ENCODE assay signal across 25 cellular contexts in the genomic region with DNA sequence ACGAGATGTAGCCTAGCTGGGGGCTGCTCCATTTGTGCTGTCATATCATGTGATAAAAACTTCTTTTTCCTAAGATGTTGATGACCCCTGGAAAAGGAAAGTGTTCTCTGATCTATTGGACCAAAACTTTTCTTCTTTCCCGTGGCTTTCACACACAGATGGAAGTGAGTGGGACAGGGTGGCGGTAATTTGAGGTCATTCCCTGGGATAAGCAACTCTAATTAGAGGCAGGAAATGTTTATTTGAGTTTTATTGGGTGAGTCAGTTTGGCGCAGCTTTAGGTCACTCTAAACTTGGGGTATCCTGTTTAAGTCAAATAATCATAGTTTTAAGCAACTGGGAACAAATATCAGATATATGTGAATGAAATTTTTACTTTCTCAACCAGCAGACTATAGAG.
DNase-seq lines count a peak whose midpoint lies in the region; TF ChIP-seq lines count a peak whose summit lies in the region.
"Had no signal": no experiment of that assay in that cellular context is flagged by ENCODE, and none has a peak within 500 bp of the region (broad histone marks: within the 10 kb centered on the region; RNA-seq: fewer than 3 reads in every experiment).

No MANE protein-coding gene starts in this region.

- H3K4me3 ChIP-seq in breast epithelium (no peak overlapping the region), mammary epithelial cell (replicated peaks in 1 of 3; ENCODE audit: insufficient read depth in 1 of 3, low read depth in 2 of 3, low read length in 3 of 3) (no peak overlapping the region), MG63 (no peak overlapping the region), fibroblast of lung (replicated peaks in 1 of 4; ENCODE audit: control extremely low read depth in 1 of 4, insufficient read depth in 1 of 4, low read depth in 3 of 4, low read length in 4 of 4) (no peak overlapping the region), skeletal muscle tissue (ENCODE audit: low read length in 3 of 3) (no peak overlapping the region)
- H3K4me3 ChIP-seq in CD4-positive, alpha-beta memory T cell (ENCODE audit: low read length in 2 of 2): no peak overlapping the region
- H3K4me3 ChIP-seq: GM23338, K562, SJCRH30 had no signal

- H3K79me2 ChIP-seq in mammary epithelial cell (ENCODE audit: insufficient read depth, low read length): no peaks in the 10 kb centered on the region
- no peaks in the 10 kb centered on the region for H3K79me2 ChIP-seq in fibroblast of lung (ENCODE audit: control insufficient read depth, insufficient read depth, low read length)

- H3K4me1 ChIP-seq in breast epithelium: no peaks in the 10 kb centered on the region
- H3K4me1 ChIP-seq in mammary epithelial cell (ENCODE audit: insufficient read depth, low read length): peaks cover 26% of the 10 kb centered on the region
- H3K4me1 ChIP-seq in fibroblast of lung (ENCODE audit: control insufficient read depth, extremely low read depth, insufficient read depth, low read length): peaks cover 26% of the 10 kb centered on the region
- H3K4me1 ChIP-seq in skeletal muscle tissue (ENCODE audit: control insufficient read depth in 3 of 3, insufficient read depth in 3 of 3, low read length in 3 of 3): peaks cover 2 to 8% (median 6%) of the 10 kb centered on the region in 3 donors
- H3K4me1 ChIP-seq in CD4-positive, alpha-beta memory T cell (ENCODE audit: insufficient read depth, low read length): no peaks in the 10 kb centered on the region

- no peak for TF ChIP-seq POLR2A in breast epithelium (IDR thresholded peaks at IDR 0.05)

- no peak overlapping the region for H3K4me3 Mint-ChIP-seq in CD4-positive, alpha-beta memory T cell
- H3K4me3 Mint-ChIP-seq: activated naive CD8-positive, alpha-beta T cell treated with anti-CD3 and anti-CD28 coated beads, Interleukin-2, amount 50 U/mL, for 24 hours; CD14-positive monocyte; GM23338; mesothelial cell of epicardium; nephron had no signal

- POLR2A ChIA-PET in CD4-positive, alpha-beta memory T cell (lab: Charles Lee; ENCODE audit: partially characterized antibody): no interaction called here

- no peak overlapping the region for H3K27ac Mint-ChIP-seq in CD4-positive, alpha-beta memory T cell
- H3K27ac Mint-ChIP-seq: activated naive CD8-positive, alpha-beta T cell treated with anti-CD3 and anti-CD28 coated beads, Interleukin-2, amount 50 U/mL, for 24 hours; activated T-helper 2 cell treated with anti-CD3 and anti-CD28 coated beads, Interferon-gamma antibody, Interleukin-2, Interleukin-4, amounts not matched to agents 10 μg/mL and 5 μg/mL and 100 μg/mL, durations not matched to agents 14 hours and 24 hours and 36 hours; GM23338; mesothelial cell of epicardium; nephron had no signal

- H3K4me1 Mint-ChIP-seq in CD4-positive, alpha-beta memory T cell: peaks cover 0 to 2% (median under 1%) of the 10 kb centered on the region in 4 donors

- no peaks in the 10 kb centered on the region for H3K27me3 Mint-ChIP-seq in CD4-positive, alpha-beta memory T cell
- H3K27me3 Mint-ChIP-seq: activated naive CD8-positive, alpha-beta T cell treated with anti-CD3 and anti-CD28 coated beads, Interleukin-2, amount 50 U/mL, for 24 hours had no signal

- TF ChIP-seq CTCF in breast epithelium (IDR thresholded peaks at IDR 0.05) (no peak), mammary epithelial cell (conservative IDR thresholded peaks at IDR 0.05 in 1 of 2, IDR thresholded peaks at IDR 0.05 in 1 of 2; ENCODE audit: extremely low read depth in 1 of 2, insufficient read depth in 1 of 2, low read depth in 1 of 2, low read length in 2 of 2) (no peak), fibroblast of lung (conservative IDR thresholded peaks at IDR 0.05 in 1 of 2, IDR thresholded peaks at IDR 0.05 in 1 of 2; ENCODE audit: low read depth in 1 of 2, low read length in 2 of 2) (no peak)

- no peak overlapping the region for H3K4me2 ChIP-seq in mammary epithelial cell (ENCODE audit: insufficient read depth, low read depth, low read length)
- H3K4me2 ChIP-seq in fibroblast of lung (ENCODE audit: extremely low read depth, insufficient read depth, low read length): peak overlapping the region; percentile 36
- H3K4me2 ChIP-seq: GM23338 had no signal

- H3K36me3 ChIP-seq in breast epithelium (no peaks in the 10 kb centered on the region), mammary epithelial cell (ENCODE audit: insufficient read depth, low read length) (no peaks in the 10 kb centered on the region), MG63 (peaks cover 4% of the 10 kb centered on the region), fibroblast of lung (ENCODE audit: control insufficient read depth, insufficient read depth, low read length) (no peaks in the 10 kb centered on the region), skeletal muscle tissue (ENCODE audit: control insufficient read depth in 3 of 3, insufficient read depth in 3 of 3, low read length in 3 of 3) (no peaks in the 10 kb centered on the region)
- no peaks in the 10 kb centered on the region for H3K36me3 ChIP-seq in CD4-positive, alpha-beta memory T cell (ENCODE audit: insufficient read depth, low read length)
- H3K36me3 ChIP-seq: SJCRH30 had no signal

- dilution Hi-C loops in mammary epithelial cell (cut with HindIII; ENCODE audit: low sequenced_read_pairs): no loop called here

- H3K9me3 ChIP-seq in breast epithelium (no peaks in the 10 kb centered on the region), mammary epithelial cell (replicated peaks; ENCODE audit: insufficient read depth, low read length) (no peaks in the 10 kb centered on the region), MG63 (no peaks in the 10 kb centered on the region), fibroblast of lung (ENCODE audit: control insufficient read depth, insufficient read depth, low read depth, low read length) (no peaks in the 10 kb centered on the region), skeletal muscle tissue (ENCODE audit: control insufficient read depth in 3 of 3, low read length in 3 of 3) (no peaks in the 10 kb centered on the region)
- no peaks in the 10 kb centered on the region for H3K9me3 ChIP-seq in CD4-positive, alpha-beta memory T cell (ENCODE audit: control insufficient read depth in 1 of 2, low read length in 2 of 2)
- H3K9me3 ChIP-seq: SJCRH30 had no signal

- H3K27ac ChIP-seq in breast epithelium (peak overlapping the region; percentile 3 to 21), mammary epithelial cell (ENCODE audit: insufficient read depth, low read depth, low read length) (no peak overlapping the region), fibroblast of lung (ENCODE audit: insufficient read depth, low read length) (peak overlapping the region; percentile 52), skeletal muscle tissue (ENCODE audit: low read depth, low read length) (peak overlapping the region; percentile 28)
- H3K27ac ChIP-seq in CD4-positive, alpha-beta memory T cell (ENCODE audit: low read depth, low read length): no peak overlapping the region
- H3K27ac ChIP-seq: HL-60, SJCRH30 had no signal

- H3K9ac ChIP-seq in mammary epithelial cell (ENCODE audit: insufficient read depth, low read length): no peak overlapping the region
- no peak overlapping the region for H3K9ac ChIP-seq in fibroblast of lung (ENCODE audit: insufficient read depth, low read length)
- H3K9ac ChIP-seq in skeletal muscle tissue (ENCODE audit: low read depth in 1 of 3, low read length in 3 of 3): no peak overlapping the region

- intact Hi-C loops in breast epithelium (cut with DNase I; ENCODE audit: low total_unique reads) (no loop called here), mammary epithelial cell (cut with micrococcal nuclease) (no loop called here)
- intact Hi-C loops in CD4-positive, alpha-beta memory T cell (cut with micrococcal nuclease): no loop called here

- H2AFZ ChIP-seq in mammary epithelial cell (ENCODE audit: low read depth, low read length): no peak overlapping the region
- no peak overlapping the region for H2AFZ ChIP-seq in fibroblast of lung (ENCODE audit: low read length)
- H2AFZ ChIP-seq: GM23338 had no signal

- CTCF ChIA-PET in mammary epithelial cell (lab: Charles Lee; ENCODE audit: low non-redundant PET): no interaction called here
- CTCF ChIA-PET in CD4-positive, alpha-beta memory T cell (lab: Charles Lee; ENCODE audit: partially characterized antibody): no interaction called here

- DNase-seq in breast epithelium (ENCODE audit: low spot score in 2 of 2): no peak
- no peak for DNase-seq in mammary epithelial cell
- peak; percentile 28 for DNase-seq in MG63
- peak; percentile 57 to 74 for DNase-seq in fibroblast of lung (ENCODE audit: low read depth in 2 of 2)
- DNase-seq in SIG-M5 (lab: John Stamatoyannopoulos, UW): no peak
- DNase-seq in CD4-positive, alpha-beta memory T cell: no peak
- DNase-seq in nucleus accumbens (lab: John Stamatoyannopoulos, UW): no peak
- DNase-seq: activated CD4-positive, alpha-beta T cell treated with anti-CD3 and anti-CD28 coated beads for 1 hour; activated naive CD8-positive, alpha-beta T cell treated with anti-CD3 and anti-CD28 coated beads, Interleukin-2, amount 50 U/mL, for 24 hours; central memory CD4-positive, alpha-beta T cell; DMS53; hippocampal formation; islet precursor cell; MV-4-11; NCI-H2029; NCI-H510A treated with DMSO at 0.1 percent for 48 hours; SJCRH30 had no signal

- WGBS in mammary epithelial cell (ENCODE audit: low coverage, missing lambda C conversion rate): 100% methylated on average over 4 of the region's 4 CpGs

- no TSS peak for BruUV-seq in mammary epithelial cell (replicated peaks; lab: Mats Ljungman, UMichigan)

- no peaks in the 10 kb centered on the region for H3K9me3 Mint-ChIP-seq in CD4-positive, alpha-beta memory T cell
- H3K9me3 Mint-ChIP-seq: activated naive CD8-positive, alpha-beta T cell treated with anti-CD3 and anti-CD28 coated beads, Interleukin-2, amount 50 U/mL, for 24 hours; activated T-helper 2 cell treated with anti-CD3 and anti-CD28 coated beads, Interferon-gamma antibody, Interleukin-2, Interleukin-4, amounts not matched to agents 10 μg/mL and 5 μg/mL and 100 μg/mL, durations not matched to agents 14 hours and 24 hours and 36 hours; CD14-positive monocyte; GM23338; mesothelial cell of epicardium had no signal

- H3K27me3 ChIP-seq in breast epithelium: no peaks in the 10 kb centered on the region
- H3K27me3 ChIP-seq in mammary epithelial cell (ENCODE audit: insufficient read depth, low read length): no peaks in the 10 kb centered on the region
- H3K27me3 ChIP-seq in MG63: no peaks in the 10 kb centered on the region
- no peaks in the 10 kb centered on the region for H3K27me3 ChIP-seq in fibroblast of lung (ENCODE audit: control insufficient read depth, insufficient read depth, low read length)
- no peaks in the 10 kb centered on the region for H3K27me3 ChIP-seq in skeletal muscle tissue (ENCODE audit: control insufficient read depth in 3 of 3, insufficient read depth in 3 of 3, low read length in 3 of 3)
- no peaks in the 10 kb centered on the region for H3K27me3 ChIP-seq in CD4-positive, alpha-beta memory T cell (ENCODE audit: insufficient read depth, low read length)
- H3K27me3 ChIP-seq: SJCRH30 had no signal

- no peaks in the 10 kb centered on the region for H3K36me3 Mint-ChIP-seq in CD4-positive, alpha-beta memory T cell
- H3K36me3 Mint-ChIP-seq: mesothelial cell of epicardium had no signal

- H4K20me1 ChIP-seq in mammary epithelial cell (ENCODE audit: insufficient read depth, low read length): no peaks in the 10 kb centered on the region
- no peaks in the 10 kb centered on the region for H4K20me1 ChIP-seq in fibroblast of lung (ENCODE audit: control insufficient read depth, extremely low read depth, insufficient read depth, low read length)

- in situ Hi-C loops in mammary epithelial cell (cut with MboI; ENCODE audit: low sequenced_read_pairs in 2 of 2): no loop called here

Comparison
In these comparisons a context has a peak if more than half of its experiments do, and no peak if none do; other contexts are left out.
1. H3K27ac ChIP-seq: peak in breast epithelium (2 of 2), fibroblast of lung (single experiment) and skeletal muscle tissue (single experiment); none in mammary epithelial cell (single experiment) and CD4-positive, alpha-beta memory T cell (single experiment).
2. DNase-seq: peak in MG63 (single experiment) and fibroblast of lung (2 of 2); none in breast epithelium (0 of 2), mammary epithelial cell (single experiment), SIG-M5 (single experiment), CD4-positive, alpha-beta memory T cell (0 of 5) and nucleus accumbens (0 of 56).